27 cellular contexts compared by ENCODE assay signal in genomic region chr16:85380905-85381737, GRCh38.
A peak's percentile ranks its signal among the peaks of the same experiment; 100 is the strongest.
DNase-seq lines count a peak whose midpoint lies in the region; ATAC-seq and TF ChIP-seq lines count a peak whose summit lies in the region.
"Had no signal": no experiment of that assay in that cellular context is flagged by ENCODE, and none has a peak within 500 bp of the region (broad histone marks: within the 10 kb centered on the region; RNA-seq: fewer than 3 reads in every experiment).

No MANE protein-coding gene starts in this region.

- peak overlapping the region; percentile 42 to 50 for H3K27ac ChIP-seq in right atrium auricular region
- peak overlapping the region; percentile 35 for H3K27ac ChIP-seq in brain microvascular endothelial cell
- H3K27ac ChIP-seq: A549, left ventricle myocardium inferior, neutrophil, Peyer's patch, spleen had no signal

- intact Hi-C loops in Right ventricle myocardium inferior (cut with DNase I): no loop called here

- TF ChIP-seq CTCF in right atrium auricular region (IDR thresholded peaks at IDR 0.05) (no peak), brain microvascular endothelial cell (IDR thresholded peaks at IDR 0.05; ENCODE audit: low read depth, low read length, missing control alignments) (no peak), nephron (IDR thresholded peaks at IDR 0.05; ENCODE audit: unreplicated experiment in 3 of 3) (no peak)

- in situ Hi-C loops in brain microvascular endothelial cell (cut with HindIII; ENCODE audit: low pct_ligation_motif_present, low sequenced_read_pairs): no loop called here

- H3K4me3 Mint-ChIP-seq in nephron: no peak overlapping the region
- H3K4me3 Mint-ChIP-seq: activated B cell treated with CpG ODN at 0.5 μM for 24 hours; dendritic cell treated with granulocyte-macrophage colony-stimulating factor and Interleukin-4, amounts not matched to agents 40 ng/mL and 50 ng/mL, for 4 days; HFFc6; immature natural killer cell had no signal

- H3K4me1 ChIP-seq in right atrium auricular region: peaks cover 0 to 56% of the 10 kb centered on the region in 2 donors
- H3K4me1 ChIP-seq: A549 had no signal

- no peak overlapping the region for H3K4me3 ChIP-seq in right atrium auricular region
- H3K4me3 ChIP-seq in brain microvascular endothelial cell (ENCODE audit: low read depth, low read length): no peak overlapping the region
- H3K4me3 ChIP-seq: A549, left ventricle myocardium inferior, mucosa of descending colon, Peyer's patch, spleen, thyroid gland had no signal

- ATAC-seq in Right ventricle myocardium inferior (no peak), HG03469 (IDR thresholded peaks at IDR 0.05; ENCODE audit: unreplicated experiment) (no peak)
- ATAC-seq: A549, mucosa of descending colon had no signal

- H3K9me3 ChIP-seq in right atrium auricular region: no peaks in the 10 kb centered on the region
- H3K9me3 ChIP-seq: A549, BE2C, left ventricle myocardium inferior, mucosa of descending colon, neutrophil, Peyer's patch, spleen, thyroid gland had no signal

- no peaks in the 10 kb centered on the region for H3K36me3 Mint-ChIP-seq in nephron (ENCODE audit: low read depth)
- H3K36me3 Mint-ChIP-seq: immature natural killer cell had no signal

- H3K4me1 Mint-ChIP-seq in nephron: peaks cover 62% of the 10 kb centered on the region
- H3K4me1 Mint-ChIP-seq: activated B cell treated with CpG ODN at 0.5 μM for 24 hours, immature natural killer cell had no signal

- H3K27me3 Mint-ChIP-seq in nephron (ENCODE audit: low read depth): no peaks in the 10 kb centered on the region

- H3K27ac Mint-ChIP-seq in nephron: peak overlapping the region; percentile 23 to 80 (median 58)
- H3K27ac Mint-ChIP-seq: activated B cell treated with CpG ODN at 0.5 μM for 24 hours; dendritic cell treated with granulocyte-macrophage colony-stimulating factor and Interleukin-4, amounts not matched to agents 40 ng/mL and 50 ng/mL, for 4 days; immature natural killer cell had no signal

- DNase-seq in right atrium auricular region (ENCODE audit: low spot score): no peak
- DNase-seq in Right ventricle myocardium inferior (ENCODE audit: missing footprints): no peak
- no peak for DNase-seq in brain microvascular endothelial cell
- no peak for DNase-seq in effector CD8-positive, alpha-beta T cell (lab: John Stamatoyannopoulos, UW)
- no peak for DNase-seq in HT-29 (ENCODE audit: low spot score)
- DNase-seq in activated gamma-delta T cell (lab: John Stamatoyannopoulos, UW): no peak
- DNase-seq: activated B cell treated with CpG ODN at 0.5 μM for 24 hours; activated CD4-positive, alpha-beta T cell treated with anti-CD3 and anti-CD28 coated beads, Interleukin-2, amount 50 U/mL, for 4 hours; activated CD8-positive, alpha-beta memory T cell treated with anti-CD3 and anti-CD28 coated beads, Interleukin-2, amount 50 U/mL, for 48 hours; DND-41; HFFc6; immature natural killer cell; left ventricle myocardium inferior; NCI-H1105 treated with DMSO at 0.1 percent for 48 hours; NK-92 treated with Interleukin-12 subunit alpha and Interleukin-12 subunit beta, amount 100 ng/mL, for 24 hours; Peyer's patch; spleen; stimulated activated CD4-positive, alpha-beta T cell treated with anti-CD3 and anti-CD28 coated beads, Interleukin-4, amount 100 ng/mL, for 1 hour; stimulated activated naive CD4-positive, alpha-beta T cell treated with Interleukin-2 at 50 U/mL for 16 hours; thyroid gland had no signal

- no peaks in the 10 kb centered on the region for H3K27me3 ChIP-seq in right atrium auricular region
- no peaks in the 10 kb centered on the region for H3K27me3 ChIP-seq in brain microvascular endothelial cell (replicated peaks)
- H3K27me3 ChIP-seq: BE2C, Peyer's patch, thyroid gland had no signal

- no peaks in the 10 kb centered on the region for H3K9me3 Mint-ChIP-seq in nephron
- H3K9me3 Mint-ChIP-seq: dendritic cell treated with granulocyte-macrophage colony-stimulating factor and Interleukin-4, amounts not matched to agents 40 ng/mL and 50 ng/mL, for 4 days; HFFc6; immature natural killer cell had no signal

- H3K36me3 ChIP-seq in right atrium auricular region (no peaks in the 10 kb centered on the region), brain microvascular endothelial cell (replicated peaks) (no peaks in the 10 kb centered on the region)
- H3K36me3 ChIP-seq: BE2C, left ventricle myocardium inferior, neutrophil, Peyer's patch, spleen, thyroid gland had no signal
